ENCODE assay signal across 8 cellular contexts in the genomic region with DNA sequence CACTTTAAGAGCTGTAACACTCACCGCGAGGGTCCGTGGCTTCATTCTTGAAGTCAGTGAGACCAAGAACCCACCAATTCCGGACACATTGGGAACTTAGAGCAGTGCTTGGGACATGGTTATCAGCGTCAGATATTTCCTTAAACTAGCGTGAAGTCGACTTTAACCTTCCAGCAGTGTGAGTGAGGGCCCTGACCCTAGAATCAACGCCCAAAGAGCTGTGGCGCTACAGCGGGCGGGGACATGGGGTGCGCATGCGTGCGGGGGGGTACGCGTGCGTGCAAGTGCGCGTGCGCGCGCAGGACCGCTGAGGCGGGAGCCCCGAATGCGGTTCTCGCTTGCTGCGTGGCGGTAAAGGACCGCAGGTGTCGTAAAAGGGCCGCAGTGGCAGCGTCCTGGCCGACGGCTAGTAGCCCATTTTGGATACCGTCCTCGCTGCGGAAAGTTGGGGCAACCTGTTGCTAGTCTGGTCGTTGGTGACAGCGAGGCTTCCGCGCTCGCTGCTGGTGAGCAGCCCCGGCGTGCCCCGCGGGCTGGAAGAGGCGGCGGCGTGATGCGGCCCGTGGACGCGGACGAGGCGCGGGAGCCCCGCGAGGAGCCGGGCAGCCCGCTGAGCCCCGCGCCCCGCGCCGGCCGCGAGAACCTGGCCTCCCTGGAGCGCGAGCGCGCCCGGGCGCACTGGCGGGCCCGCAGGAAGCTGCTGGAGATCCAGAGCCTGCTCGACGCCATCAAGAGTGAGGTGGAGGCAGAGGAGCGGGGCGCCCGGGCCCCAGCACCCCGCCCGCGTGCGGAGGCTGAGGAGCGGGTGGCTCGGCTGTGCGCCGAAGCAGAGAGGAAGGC.
DNase-seq lines count a peak whose midpoint lies in the region; ATAC-seq lines count a peak whose summit lies in the region.

No MANE protein-coding gene starts in this region.

- peak; percentile 68 for ATAC-seq in GM19463 (IDR thresholded peaks at IDR 0.05; ENCODE audit: unreplicated experiment)

- DNase-seq in CMK (ENCODE audit: low read depth) = peak; percentile 93
- DNase-seq in HPDE6-E6E7 (ENCODE audit: extremely low spot score) = peak; percentile 93
- DNase-seq in NOMO-1 treated with DMSO at 0.1 percent for 48 hours (lab: John Stamatoyannopoulos, UW; ENCODE audit: unreplicated experiment) = peak; percentile 93
- DNase-seq in activated CD8-positive, alpha-beta memory T cell treated with anti-CD3 and anti-CD28 coated beads, Interleukin-2, amount 50 U/mL, for 4 hours = peak; percentile 88
- DNase-seq in epidermal melanocyte (ENCODE audit: insufficient read length, low spot score) = peak; percentile 97
- DNase-seq in midbrain (lab: John Stamatoyannopoulos, UW) = peak; percentile 96
- peak; percentile 91 to 94 for DNase-seq in stimulated activated CD8-positive, alpha-beta memory T cell treated with anti-CD3 and anti-CD28 coated beads, Interleukin-15, amount 100 ng/mL, for 48 hours (ENCODE audit: low read depth in 2 of 2)

Comparison
In these comparisons a context has a peak if more than half of its experiments do, and no peak if none do; other contexts are left out.
1. Peak in every context shown above with its lines: DNase-seq and ATAC-seq.